20 cellular contexts compared by ENCODE assay signal in the genomic region with DNA sequence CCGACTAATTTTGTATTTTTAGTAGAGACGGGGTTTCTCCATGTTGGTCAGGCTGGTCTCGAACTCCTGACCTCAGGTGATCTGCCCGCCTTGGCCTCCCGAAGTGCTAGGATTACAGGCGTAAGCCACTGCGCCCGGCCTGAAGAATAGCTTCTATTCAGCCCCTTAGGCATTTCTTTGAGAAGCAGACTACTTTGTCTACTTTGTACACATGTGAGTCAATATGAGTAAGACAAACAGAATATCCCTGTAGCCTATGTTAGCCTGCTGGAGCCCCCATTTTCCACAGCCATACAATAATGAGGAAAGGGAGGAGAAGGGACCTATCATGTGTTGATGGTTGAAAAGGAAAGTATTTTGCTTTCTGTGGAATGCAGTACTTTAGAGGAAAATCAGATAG. TPM values are rescaled to one million over a fixed set of nuclear protein-coding genes. Genes with fewer than 3 reads are reported as not detected.
"Had no signal": no experiment of that assay in that cellular context is flagged by ENCODE, and none has a peak within 500 bp of the region (broad histone marks: within the 10 kb centered on the region; RNA-seq: fewer than 3 reads in every experiment).

No MANE protein-coding gene starts in this region.

RNA-seq across cellular contexts. Expression of a gene that starts 5.8 kb away (rescaled TPM):
- total RNA-seq: activated naive CD4-positive, alpha-beta T cell treated with anti-CD3 and anti-CD28 coated beads for 36 hours; activated naive CD4-positive, alpha-beta T cell treated with anti-CD3 and anti-CD28 coated beads, Interleukin-2, amount 50 U/mL, for 72 hours; activated naive CD8-positive, alpha-beta T cell treated with anti-CD3 and anti-CD28 coated beads for 36 hours; activated naive CD8-positive, alpha-beta T cell treated with anti-CD3 and anti-CD28 coated beads, Interleukin-2, amount 10 ng/mL, durations not matched to agents 7 days and 5 days; activated T-cell treated with anti-CD3 and anti-CD28 coated beads, Interleukin-2, amount 50 U/mL, for 4 hours; activated T-cell treated with anti-CD3 and anti-CD28 coated beads, Interleukin-2, amount 50 U/mL, for 72 hours; activated T-helper 1 cell treated with anti-CD3 and anti-CD28 coated beads, Interleukin-12 subunit alpha, Interleukin-12 subunit beta, Interleukin-2, Interleukin-4 antibody, amounts not matched to agents 30 ng/mL and 10 ng/mL and 1 ng/mL, durations not matched to agents 14 hours and 24 hours and 36 hours; activated T-helper 17 cell treated with anti-CD3 and anti-CD28 coated beads, Interleukin-2, amount 50 U/mL, for 72 hours; activated T-helper 2 cell treated with anti-CD3 and anti-CD28 coated beads, Interferon-gamma antibody, Interleukin-2, Interleukin-4, amounts not matched to agents 10 μg/mL and 5 μg/mL and 100 μg/mL, durations not matched to agents 14 hours and 24 hours and 36 hours; adrenal gland; aorta; ascending aorta; astrocyte; body of pancreas; breast epithelium; bronchial epithelial cell; cardiac muscle cell; cardiac septum; cerebellum; chondrocyte had no signal

RNA-seq across cellular contexts. Expression of a gene that starts 27.7 kb away (rescaled TPM):
- total RNA-seq: activated naive CD4-positive, alpha-beta T cell treated with anti-CD3 and anti-CD28 coated beads for 36 hours; activated naive CD4-positive, alpha-beta T cell treated with anti-CD3 and anti-CD28 coated beads, Interleukin-2, amount 50 U/mL, for 72 hours; activated naive CD8-positive, alpha-beta T cell treated with anti-CD3 and anti-CD28 coated beads for 36 hours; activated naive CD8-positive, alpha-beta T cell treated with anti-CD3 and anti-CD28 coated beads, Interleukin-2, amount 10 ng/mL, durations not matched to agents 7 days and 5 days; activated T-cell treated with anti-CD3 and anti-CD28 coated beads, Interleukin-2, amount 50 U/mL, for 4 hours; activated T-cell treated with anti-CD3 and anti-CD28 coated beads, Interleukin-2, amount 50 U/mL, for 72 hours; activated T-helper 1 cell treated with anti-CD3 and anti-CD28 coated beads, Interleukin-12 subunit alpha, Interleukin-12 subunit beta, Interleukin-2, Interleukin-4 antibody, amounts not matched to agents 30 ng/mL and 10 ng/mL and 1 ng/mL, durations not matched to agents 14 hours and 24 hours and 36 hours; activated T-helper 17 cell treated with anti-CD3 and anti-CD28 coated beads, Interleukin-2, amount 50 U/mL, for 72 hours; activated T-helper 2 cell treated with anti-CD3 and anti-CD28 coated beads, Interferon-gamma antibody, Interleukin-2, Interleukin-4, amounts not matched to agents 10 μg/mL and 5 μg/mL and 100 μg/mL, durations not matched to agents 14 hours and 24 hours and 36 hours; ascending aorta; astrocyte; bronchial epithelial cell; cardiac muscle cell; cardiac septum; cerebellum; chondrocyte had no signal

RNA-seq across cellular contexts. Expression of a gene that starts 31.1 kb away (rescaled TPM):
- total RNA-seq: activated naive CD4-positive, alpha-beta T cell treated with anti-CD3 and anti-CD28 coated beads for 36 hours; activated naive CD4-positive, alpha-beta T cell treated with anti-CD3 and anti-CD28 coated beads, Interleukin-2, amount 50 U/mL, for 72 hours; activated naive CD8-positive, alpha-beta T cell treated with anti-CD3 and anti-CD28 coated beads for 36 hours; activated naive CD8-positive, alpha-beta T cell treated with anti-CD3 and anti-CD28 coated beads, Interleukin-2, amount 10 ng/mL, durations not matched to agents 7 days and 5 days; activated T-cell treated with anti-CD3 and anti-CD28 coated beads, Interleukin-2, amount 50 U/mL, for 4 hours; activated T-cell treated with anti-CD3 and anti-CD28 coated beads, Interleukin-2, amount 50 U/mL, for 72 hours; activated T-helper 1 cell treated with anti-CD3 and anti-CD28 coated beads, Interleukin-12 subunit alpha, Interleukin-12 subunit beta, Interleukin-2, Interleukin-4 antibody, amounts not matched to agents 30 ng/mL and 10 ng/mL and 1 ng/mL, durations not matched to agents 14 hours and 24 hours and 36 hours; activated T-helper 17 cell treated with anti-CD3 and anti-CD28 coated beads, Interleukin-2, amount 50 U/mL, for 72 hours; activated T-helper 2 cell treated with anti-CD3 and anti-CD28 coated beads, Interferon-gamma antibody, Interleukin-2, Interleukin-4, amounts not matched to agents 10 μg/mL and 5 μg/mL and 100 μg/mL, durations not matched to agents 14 hours and 24 hours and 36 hours; adrenal gland; aorta; ascending aorta; astrocyte; body of pancreas; breast epithelium; bronchial epithelial cell; cardiac muscle cell; cardiac septum; cerebellum; chondrocyte had no signal

RNA-seq across cellular contexts. Expression of a gene that starts 37.3 kb away (rescaled TPM):
- total RNA-seq: activated naive CD4-positive, alpha-beta T cell treated with anti-CD3 and anti-CD28 coated beads for 36 hours; activated naive CD4-positive, alpha-beta T cell treated with anti-CD3 and anti-CD28 coated beads, Interleukin-2, amount 50 U/mL, for 72 hours; activated naive CD8-positive, alpha-beta T cell treated with anti-CD3 and anti-CD28 coated beads for 36 hours; activated naive CD8-positive, alpha-beta T cell treated with anti-CD3 and anti-CD28 coated beads, Interleukin-2, amount 10 ng/mL, durations not matched to agents 7 days and 5 days; activated T-cell treated with anti-CD3 and anti-CD28 coated beads, Interleukin-2, amount 50 U/mL, for 4 hours; activated T-cell treated with anti-CD3 and anti-CD28 coated beads, Interleukin-2, amount 50 U/mL, for 72 hours; activated T-helper 1 cell treated with anti-CD3 and anti-CD28 coated beads, Interleukin-12 subunit alpha, Interleukin-12 subunit beta, Interleukin-2, Interleukin-4 antibody, amounts not matched to agents 30 ng/mL and 10 ng/mL and 1 ng/mL, durations not matched to agents 14 hours and 24 hours and 36 hours; activated T-helper 17 cell treated with anti-CD3 and anti-CD28 coated beads, Interleukin-2, amount 50 U/mL, for 72 hours; activated T-helper 2 cell treated with anti-CD3 and anti-CD28 coated beads, Interferon-gamma antibody, Interleukin-2, Interleukin-4, amounts not matched to agents 10 μg/mL and 5 μg/mL and 100 μg/mL, durations not matched to agents 14 hours and 24 hours and 36 hours; adrenal gland; aorta; ascending aorta; astrocyte; body of pancreas; breast epithelium; bronchial epithelial cell; cardiac muscle cell; cardiac septum; cerebellum; chondrocyte had no signal

RNA-seq across cellular contexts. Expression of a gene that starts 49.7 kb away (rescaled TPM):
- total RNA-seq: activated naive CD4-positive, alpha-beta T cell treated with anti-CD3 and anti-CD28 coated beads for 36 hours; activated naive CD4-positive, alpha-beta T cell treated with anti-CD3 and anti-CD28 coated beads, Interleukin-2, amount 50 U/mL, for 72 hours; activated naive CD8-positive, alpha-beta T cell treated with anti-CD3 and anti-CD28 coated beads for 36 hours; activated naive CD8-positive, alpha-beta T cell treated with anti-CD3 and anti-CD28 coated beads, Interleukin-2, amount 10 ng/mL, durations not matched to agents 7 days and 5 days; activated T-cell treated with anti-CD3 and anti-CD28 coated beads, Interleukin-2, amount 50 U/mL, for 4 hours; activated T-cell treated with anti-CD3 and anti-CD28 coated beads, Interleukin-2, amount 50 U/mL, for 72 hours; activated T-helper 1 cell treated with anti-CD3 and anti-CD28 coated beads, Interleukin-12 subunit alpha, Interleukin-12 subunit beta, Interleukin-2, Interleukin-4 antibody, amounts not matched to agents 30 ng/mL and 10 ng/mL and 1 ng/mL, durations not matched to agents 14 hours and 24 hours and 36 hours; activated T-helper 17 cell treated with anti-CD3 and anti-CD28 coated beads, Interleukin-2, amount 50 U/mL, for 72 hours; activated T-helper 2 cell treated with anti-CD3 and anti-CD28 coated beads, Interferon-gamma antibody, Interleukin-2, Interleukin-4, amounts not matched to agents 10 μg/mL and 5 μg/mL and 100 μg/mL, durations not matched to agents 14 hours and 24 hours and 36 hours; adrenal gland; aorta; ascending aorta; astrocyte; body of pancreas; breast epithelium; bronchial epithelial cell; cardiac muscle cell; cardiac septum; cerebellum; chondrocyte had no signal
